In genomic region chr9:131824175-131824594, GRCh38 we compare ENCODE assay signal across 25 cellular contexts.
"Had no signal": no experiment of that assay in that cellular context is flagged by ENCODE, and none has a peak within 500 bp of the region (broad histone marks: within the 10 kb centered on the region; RNA-seq: fewer than 3 reads in every experiment).

No MANE protein-coding gene starts in this region.

- DNase-seq: activated CD4-positive, alpha-beta memory T cell treated with anti-CD3 and anti-CD28 coated beads for 36 hours; activated CD4-positive, alpha-beta T cell treated with anti-CD3 and anti-CD28 coated beads, Interleukin-2, amount 10 ng/mL, durations not matched to agents 24 days and 14 days; activated CD4-positive, CD25-positive, alpha-beta regulatory T cell treated with anti-CD3 and anti-CD28 coated beads, Interleukin-2, amount 50 U/mL, for 72 hours; activated CD8-positive, alpha-beta memory T cell treated with anti-CD3 and anti-CD28 coated beads, Interleukin-2, amount 50 U/mL, for 48 hours; activated gamma-delta T cell; activated naive CD4-positive, alpha-beta T cell treated with anti-CD3 and anti-CD28 coated beads, Interleukin-2, amount 10 ng/mL, durations not matched to agents 7 days and 5 days; activated naive CD8-positive, alpha-beta T cell treated with anti-CD3 and anti-CD28 coated beads, Interleukin-2, amount 10 ng/mL, durations not matched to agents 7 days and 5 days; activated T-cell treated with anti-CD3 and anti-CD28 coated beads, Interleukin-2, amount 50 U/mL, for 24 hours; cerebellar nuclear complex; foreskin fibroblast; heart right ventricle; left ventricle myocardium superior; psoas muscle; spleen; stimulated activated naive CD4-positive, alpha-beta T cell treated with Interleukin-2 at 50 U/mL for 16 hours; T-helper 17 cell; T1000; transverse colon; WERI-Rb-1 had no signal

- H3K4me1 ChIP-seq: ascending aorta, heart right ventricle, pancreas, psoas muscle, spleen, transverse colon had no signal

- H3K36me3 Mint-ChIP-seq: activated CD4-positive, alpha-beta memory T cell treated with anti-CD3 and anti-CD28 coated beads for 36 hours; activated naive CD4-positive, alpha-beta T cell treated with anti-CD3 and anti-CD28 coated beads, Interleukin-2, amount 10 ng/mL, durations not matched to agents 7 days and 5 days; activated naive CD8-positive, alpha-beta T cell treated with anti-CD3 and anti-CD28 coated beads, Interleukin-2, amount 10 ng/mL, durations not matched to agents 7 days and 5 days; brain had no signal

- H3K4me3 ChIP-seq: ascending aorta, cardiac muscle cell, heart right ventricle, pancreas, psoas muscle, spleen, transverse colon had no signal

- H3K27me3 ChIP-seq: ascending aorta, cardiac muscle cell had no signal

- H3K4me1 Mint-ChIP-seq: activated CD4-positive, alpha-beta T cell treated with anti-CD3 and anti-CD28 coated beads, Interleukin-2, amount 10 ng/mL, durations not matched to agents 24 days and 14 days; activated naive CD4-positive, alpha-beta T cell treated with anti-CD3 and anti-CD28 coated beads, Interleukin-2, amount 10 ng/mL, durations not matched to agents 7 days and 5 days; activated naive CD8-positive, alpha-beta T cell treated with anti-CD3 and anti-CD28 coated beads, Interleukin-2, amount 10 ng/mL, durations not matched to agents 7 days and 5 days had no signal

- H3K27ac ChIP-seq: ascending aorta, cardiac muscle cell, heart right ventricle, pancreas, psoas muscle, spleen, transverse colon, WERI-Rb-1 had no signal

- ATAC-seq: esophagus mucosa, left ventricle myocardium superior, pancreas, psoas muscle, T-helper 17 cell had no signal

- H3K9me3 Mint-ChIP-seq: activated CD4-positive, alpha-beta memory T cell treated with anti-CD3 and anti-CD28 coated beads for 36 hours; activated CD4-positive, alpha-beta T cell treated with anti-CD3 and anti-CD28 coated beads, Interleukin-2, amount 10 ng/mL, durations not matched to agents 24 days and 14 days; activated naive CD4-positive, alpha-beta T cell treated with anti-CD3 and anti-CD28 coated beads, Interleukin-2, amount 10 ng/mL, durations not matched to agents 7 days and 5 days; activated naive CD8-positive, alpha-beta T cell treated with anti-CD3 and anti-CD28 coated beads, Interleukin-2, amount 10 ng/mL, durations not matched to agents 7 days and 5 days; activated T-cell treated with anti-CD3 and anti-CD28 coated beads, Interleukin-2, amount 50 U/mL, for 24 hours; brain; nephron had no signal

- H3K9me3 ChIP-seq: ascending aorta, heart right ventricle, pancreas, psoas muscle, transverse colon had no signal

- H3K4me3 Mint-ChIP-seq: activated CD4-positive, alpha-beta memory T cell treated with anti-CD3 and anti-CD28 coated beads for 36 hours; activated CD4-positive, alpha-beta T cell treated with anti-CD3 and anti-CD28 coated beads, Interleukin-2, amount 10 ng/mL, durations not matched to agents 24 days and 14 days; activated naive CD4-positive, alpha-beta T cell treated with anti-CD3 and anti-CD28 coated beads, Interleukin-2, amount 10 ng/mL, durations not matched to agents 7 days and 5 days; activated naive CD8-positive, alpha-beta T cell treated with anti-CD3 and anti-CD28 coated beads, Interleukin-2, amount 10 ng/mL, durations not matched to agents 7 days and 5 days; activated T-cell treated with anti-CD3 and anti-CD28 coated beads, Interleukin-2, amount 50 U/mL, for 24 hours; nephron; T-helper 17 cell had no signal

- H3K27ac Mint-ChIP-seq: activated CD4-positive, alpha-beta memory T cell treated with anti-CD3 and anti-CD28 coated beads for 36 hours; activated CD4-positive, alpha-beta T cell treated with anti-CD3 and anti-CD28 coated beads, Interleukin-2, amount 10 ng/mL, durations not matched to agents 24 days and 14 days; activated naive CD4-positive, alpha-beta T cell treated with anti-CD3 and anti-CD28 coated beads, Interleukin-2, amount 10 ng/mL, durations not matched to agents 7 days and 5 days; activated naive CD8-positive, alpha-beta T cell treated with anti-CD3 and anti-CD28 coated beads, Interleukin-2, amount 10 ng/mL, durations not matched to agents 7 days and 5 days; activated T-cell treated with anti-CD3 and anti-CD28 coated beads, Interleukin-2, amount 50 U/mL, for 24 hours; nephron; T-helper 17 cell had no signal

- H3K36me3 ChIP-seq: ascending aorta, cardiac muscle cell, heart right ventricle, pancreas, spleen, transverse colon, WERI-Rb-1 had no signal
